Comparison of ENCODE assay signal across 15 cellular contexts in genomic region chr10:43352951-43353350, GRCh38. TPM values are rescaled to one million over a fixed set of nuclear protein-coding genes. Genes with fewer than 3 reads are reported as not detected.
A peak's percentile ranks its signal among the peaks of the same experiment; 100 is the strongest.
DNase-seq lines count a peak whose midpoint lies in the region; ATAC-seq and TF ChIP-seq lines count a peak whose summit lies in the region.
"Had no signal": no experiment of that assay in that cellular context is flagged by ENCODE, and none has a peak within 500 bp of the region (broad histone marks: within the 10 kb centered on the region; RNA-seq: fewer than 3 reads in every experiment).

No MANE protein-coding gene starts in this region.

- no peaks in the 10 kb centered on the region for H3K9me3 ChIP-seq in trophoblast cell (ENCODE audit: insufficient read depth, low read depth, low read length)
- H3K9me3 ChIP-seq: Peyer's patch had no signal

- no peak overlapping the region for H3K4me2 ChIP-seq in trophoblast cell (ENCODE audit: low read length)

- H3K4me3 ChIP-seq in trophoblast cell (ENCODE audit: low read depth, low read length) = no peak overlapping the region
- H3K4me3 ChIP-seq: Peyer's patch had no signal

- no peak overlapping the region for H4K12ac ChIP-seq in trophoblast cell (ENCODE audit: low read depth, low read length)

- TF ChIP-seq CTCF in VCaP (conservative IDR thresholded peaks at IDR 0.05) = no peak

- H3K27ac ChIP-seq in VCaP (peak overlapping the region; percentile 91), trophoblast cell (ENCODE audit: low read depth, low read length) (no peak overlapping the region)
- H3K27ac ChIP-seq: C4-2B, Peyer's patch had no signal

- no CpG with 5 or more reads among the region's 7 CpGs for WGBS in trophoblast cell (ENCODE audit: extremely low coverage, insufficient coverage, insufficient read length)

- no peak overlapping the region for H2AK5ac ChIP-seq in trophoblast cell (ENCODE audit: low read length)

- H3K27me3 Mint-ChIP-seq in effector memory CD8-positive, alpha-beta T cell = peaks cover 18 to 27% of the 10 kb centered on the region in 2 donors

- no peaks in the 10 kb centered on the region for H3K79me2 ChIP-seq in trophoblast cell (ENCODE audit: control insufficient read depth, insufficient read depth, low read length, poor library complexity)

- no peak overlapping the region for H3K27ac Mint-ChIP-seq in effector memory CD8-positive, alpha-beta T cell

- no peak overlapping the region for H3K18ac ChIP-seq in trophoblast cell (ENCODE audit: low read length)

- H3K79me1 ChIP-seq in trophoblast cell (ENCODE audit: low read length) = no peaks in the 10 kb centered on the region

- no peak overlapping the region for H3K9ac ChIP-seq in trophoblast cell (ENCODE audit: low read length)

- H2BK5ac ChIP-seq in trophoblast cell (ENCODE audit: low read depth, low read length, poor library complexity) = no peak overlapping the region

- no peak overlapping the region for H3K14ac ChIP-seq in trophoblast cell (ENCODE audit: low read length)

- peaks cover 11 to 12% of the 10 kb centered on the region in 2 experiments for H3K4me1 ChIP-seq in trophoblast cell (ENCODE audit: control insufficient read depth in 1 of 2, insufficient read depth in 2 of 2, low read length in 2 of 2)
- H3K4me1 ChIP-seq: Peyer's patch had no signal

- H4K91ac ChIP-seq in trophoblast cell (ENCODE audit: low read depth, low read length) = no peak overlapping the region

- no peak overlapping the region for H2BK12ac ChIP-seq in trophoblast cell (ENCODE audit: low read length)

- intact Hi-C loops in Right ventricle myocardium superior (cut with DNase I) (no loop called here), cardiac septum (cut with DNase I) (no loop called here)

- no peak overlapping the region for H2AFZ ChIP-seq in trophoblast cell (ENCODE audit: insufficient read depth, low read length, poor library complexity)

- no peaks in the 10 kb centered on the region for H3K36me3 ChIP-seq in trophoblast cell (ENCODE audit: control insufficient read depth in 1 of 2, insufficient read depth in 2 of 2, low read length in 2 of 2)
- H3K36me3 ChIP-seq: Peyer's patch had no signal

- peaks cover 11% of the 10 kb centered on the region in 2 donors for H3K4me1 Mint-ChIP-seq in effector memory CD8-positive, alpha-beta T cell (ENCODE audit: low read depth in 2 of 2)

- no peak overlapping the region for H3K4ac ChIP-seq in trophoblast cell (ENCODE audit: low read depth, low read length)

- H3K36me3 Mint-ChIP-seq in effector memory CD8-positive, alpha-beta T cell (ENCODE audit: insufficient read depth) = peaks cover 3% of the 10 kb centered on the region

- H3K9me3 Mint-ChIP-seq in effector memory CD8-positive, alpha-beta T cell = no peaks in the 10 kb centered on the region

- H3K4me3 Mint-ChIP-seq in effector memory CD8-positive, alpha-beta T cell = no peak overlapping the region

- H3K27me3 ChIP-seq in trophoblast cell (ENCODE audit: insufficient read depth, low read length) = no peaks in the 10 kb centered on the region
- H3K27me3 ChIP-seq: Peyer's patch had no signal

- H3K23ac ChIP-seq in trophoblast cell (ENCODE audit: low read length) = no peak overlapping the region

- no peak overlapping the region for H4K8ac ChIP-seq in trophoblast cell (ENCODE audit: low read depth, low read length)

- H2BK120ac ChIP-seq in trophoblast cell (ENCODE audit: insufficient read depth, low read length, poor library complexity) = no peak overlapping the region

- no peak for ATAC-seq in Right ventricle myocardium superior (ENCODE audit: poor library complexity)
- no peak for ATAC-seq in effector memory CD8-positive, alpha-beta T cell (replicated peaks)

- DNase-seq in Right ventricle myocardium superior (peak; percentile 21), cardiac septum (ENCODE audit: low spot score) (no peak), NCI-H345 (lab: John Stamatoyannopoulos, UW) (peak; percentile 42), trophoblast cell (no peak), retina (no peak)
- DNase-seq in effector memory CD8-positive, alpha-beta T cell = no peak
- DNase-seq in activated T-cell treated with anti-CD3 and anti-CD28 coated beads, Interleukin-2, amount 50 U/mL, for 48 hours = no peak
- DNase-seq: DMS79 treated with DMSO at 0.1 percent for 48 hours, NCI-H187 treated with DMSO at 0.1 percent for 48 hours, NCI-H2171 treated with DMSO at 0.1 percent for 48 hours, NCI-H510A treated with DMSO at 0.1 percent for 48 hours, Peyer's patch, SIG-M5 had no signal

RNA-seq across cellular contexts. Expression of gene FXYD4, which starts 18.5 kb away (rescaled TPM):
- total RNA-seq in Right ventricle myocardium superior (not detected), cardiac septum (not detected)
- polyA plus RNA-seq in trophoblast cell (2013) = 0.14 and 0.64 TPM in 2 replicates
- total RNA-seq: Peyer's patch had no signal

RNA-seq across cellular contexts. Expression of gene HNRNPF, which starts 56.0 kb away (rescaled TPM):
- total RNA-seq in Right ventricle myocardium superior (77.5 TPM), cardiac septum (80.8 TPM)
- 123 and 124 TPM in 2 replicates for polyA plus RNA-seq in trophoblast cell (2013)

Comparison
In these comparisons a context has a peak if more than half of its experiments do, and no peak if none do; other contexts are left out.
1. DNase-seq: peak in Right ventricle myocardium superior (single experiment) and NCI-H345 (single experiment); none in cardiac septum (single experiment), trophoblast cell (0 of 2), retina (single experiment), effector memory CD8-positive, alpha-beta T cell (0 of 3) and activated T-cell treated with anti-CD3 and anti-CD28 coated beads, Interleukin-2, amount 50 U/mL, for 48 hours (0 of 2).